Comparison of ENCODE assay signal across 8 cellular contexts in genomic region chr5:178839319-178839704, GRCh38. TPM values are rescaled to one million over a fixed set of nuclear protein-coding genes. Genes with fewer than 3 reads are reported as not detected.
DNase-seq lines count a peak whose midpoint lies in the region; ATAC-seq and TF ChIP-seq lines count a peak whose summit lies in the region.

No MANE protein-coding gene starts in this region.

- H3K27ac ChIP-seq in OCI-LY3 (ENCODE audit: low read length) (no peak overlapping the region), hepatocyte (no peak overlapping the region)

- H3K79me2 ChIP-seq in OCI-LY3 (ENCODE audit: low read length) (no peaks in the 10 kb centered on the region), hepatocyte (no peaks in the 10 kb centered on the region)

- H3K4me2 ChIP-seq in OCI-LY3 (ENCODE audit: low read length) = no peak overlapping the region
- H3K4me2 ChIP-seq in hepatocyte = peak overlapping the region; percentile 65

- no peaks in the 10 kb centered on the region for H4K20me1 ChIP-seq in OCI-LY3 (ENCODE audit: insufficient read depth, low read length)
- no peaks in the 10 kb centered on the region for H4K20me1 ChIP-seq in hepatocyte (ENCODE audit: insufficient read depth, poor library complexity, severe bottlenecking)

- TF ChIP-seq CTCF in OCI-LY3 (IDR thresholded peaks at IDR 0.05; ENCODE audit: low read depth, low read length) (0 out of 2 replicates have a peak, but pooled peaks have one; percentile 6), hepatocyte (IDR thresholded peaks at IDR 0.05; ENCODE audit: poor library complexity) (peak; percentile 71)

- no peaks in the 10 kb centered on the region for H3K9me2 ChIP-seq in hepatocyte (replicated peaks; ENCODE audit: insufficient read depth)

- no peaks in the 10 kb centered on the region for H3K27me3 ChIP-seq in OCI-LY3 (ENCODE audit: low read depth, low read length)
- H3K27me3 ChIP-seq in hepatocyte = no peaks in the 10 kb centered on the region

- no peak overlapping the region for H3K4me3 ChIP-seq in OCI-LY3 (ENCODE audit: low read length)
- no peak overlapping the region for H3K4me3 ChIP-seq in hepatocyte

- H3K36me3 ChIP-seq in OCI-LY3 (replicated peaks; ENCODE audit: low read depth, low read length) (no peaks in the 10 kb centered on the region), hepatocyte (replicated peaks; ENCODE audit: insufficient read depth, low read depth) (no peaks in the 10 kb centered on the region)

- H3K4me1 ChIP-seq in OCI-LY3 (ENCODE audit: low read length) (peaks cover 4% of the 10 kb centered on the region; the same call in 1 of the 2 replicates), hepatocyte (ENCODE audit: insufficient read depth) (no peaks in the 10 kb centered on the region)

- H2AFZ ChIP-seq in OCI-LY3 (ENCODE audit: low read depth, low read length) = no peak overlapping the region
- no peak overlapping the region for H2AFZ ChIP-seq in hepatocyte

- DNase-seq in NCI-H1436 (lab: John Stamatoyannopoulos, UW) (peak; percentile 5), NCI-H1436 treated with DMSO at 0.1 percent for 48 hours (lab: John Stamatoyannopoulos, UW) (no peak), hepatocyte (ENCODE audit: low spot score) (peak; percentile 82), cortex of kidney (lab: John Stamatoyannopoulos, UW) (no peak)
- DNase-seq in activated gamma-delta T cell treated with anti-CD3 and anti-CD28 coated beads, Interleukin-2, amount 50 U/mL, for 16 hours (ENCODE audit: low read depth) = peak; percentile 12
- DNase-seq in stimulated activated CD4-positive, alpha-beta T cell treated with anti-CD3 and anti-CD28 coated beads, Interleukin-15, amount 100 ng/mL, for 24 hours = peak; percentile 63

- ATAC-seq in HG03432 (IDR thresholded peaks at IDR 0.05; ENCODE audit: unreplicated experiment) = no peak

- no peaks in the 10 kb centered on the region; the same call in 1 of the 2 replicates for H3K9me3 ChIP-seq in OCI-LY3 (ENCODE audit: insufficient read depth, low read length)
- no peaks in the 10 kb centered on the region for H3K9me3 ChIP-seq in hepatocyte (ENCODE audit: low read depth)

- no peak overlapping the region for H3K9ac ChIP-seq in OCI-LY3 (ENCODE audit: low read length)

- 26% methylated on average over 6 of the region's 6 CpGs for WGBS in hepatocyte (ENCODE audit: low lambda C conversion rate, missing lambda C conversion rate)

RNA-seq across cellular contexts. Expression of gene ZNF354B, which starts 20.4 kb away (rescaled TPM):
- total RNA-seq in hepatocyte = 9.8 and 16.1 TPM in 2 replicates
- polyA plus RNA-seq in hepatocyte = 7.0 and 12.8 TPM in 2 replicates

RNA-seq across cellular contexts. Expression of gene ZFP2, which starts 56.4 kb away (rescaled TPM):
- total RNA-seq in hepatocyte = 1.4 and 2.2 TPM in 2 replicates
- 0.85 and 1.6 TPM in 2 replicates for polyA plus RNA-seq in hepatocyte

Comparison
In these comparisons a context has a peak if more than half of its experiments do, and no peak if none do; other contexts are left out.
1. DNase-seq: peak in NCI-H1436 (single experiment), activated gamma-delta T cell treated with anti-CD3 and anti-CD28 coated beads, Interleukin-2, amount 50 U/mL, for 16 hours (single experiment), hepatocyte (single experiment) and stimulated activated CD4-positive, alpha-beta T cell treated with anti-CD3 and anti-CD28 coated beads, Interleukin-15, amount 100 ng/mL, for 24 hours (single experiment); none in NCI-H1436 treated with DMSO at 0.1 percent for 48 hours (single experiment) and cortex of kidney (single experiment).